9 cellular contexts compared by ENCODE assay signal in the genomic region with DNA sequence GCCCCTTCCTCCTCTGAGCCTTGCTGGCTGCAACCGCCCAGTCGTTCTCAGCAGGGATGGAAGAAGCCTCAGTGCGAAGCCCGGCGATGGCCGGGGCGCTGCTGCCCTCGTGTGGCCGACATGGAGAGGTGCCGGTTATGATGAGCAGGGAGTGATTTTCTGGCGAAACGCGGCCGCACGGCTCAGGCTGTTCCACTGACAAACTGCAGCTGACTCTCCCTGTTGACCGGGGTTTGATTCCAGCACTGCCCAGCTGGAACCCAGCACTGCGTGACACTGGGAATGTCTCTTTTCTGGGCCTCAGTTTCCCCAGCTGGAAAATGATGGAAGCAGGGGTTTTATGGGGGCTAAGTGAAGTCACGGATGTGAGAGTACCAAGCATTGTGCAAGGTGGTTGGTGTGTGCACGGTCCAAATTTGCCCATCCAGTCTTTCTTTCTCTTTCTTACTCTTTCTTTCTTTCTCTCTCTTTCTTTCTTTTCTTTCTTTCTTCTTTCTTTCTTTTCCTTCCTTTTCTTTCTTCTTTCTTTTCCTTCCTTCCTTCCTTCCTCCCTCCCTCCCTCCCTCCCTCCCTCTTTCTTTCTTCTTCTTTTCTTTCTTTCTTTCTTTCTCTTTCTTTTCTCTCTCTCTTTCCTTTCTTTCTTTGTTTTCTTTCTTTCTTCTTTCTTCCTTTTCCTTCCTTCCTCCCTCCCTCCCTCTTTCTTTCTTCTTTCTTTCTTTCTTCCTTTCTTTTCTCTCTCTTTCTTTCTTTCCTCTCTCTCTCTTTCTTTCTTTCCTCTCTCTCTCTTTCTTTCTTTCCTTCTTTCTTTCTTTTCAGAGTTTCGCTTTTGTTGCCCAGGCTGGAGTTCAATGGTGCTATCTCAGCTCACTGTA. TPM values are rescaled to one million over a fixed set of nuclear protein-coding genes. Genes with fewer than 3 reads are reported as not detected.
DNase-seq lines count a peak whose midpoint lies in the region; ATAC-seq and TF ChIP-seq lines count a peak whose summit lies in the region.
"Had no signal": no experiment of that assay in that cellular context is flagged by ENCODE, and none has a peak within 500 bp of the region (broad histone marks: within the 10 kb centered on the region; RNA-seq: fewer than 3 reads in every experiment).

No MANE protein-coding gene starts in this region.

- WGBS in liver: 9% methylated on average over 20 of the region's 20 CpGs

- no peaks in the 10 kb centered on the region for H3K9me3 Mint-ChIP-seq in CD8-positive, alpha-beta T cell
- H3K9me3 Mint-ChIP-seq: IgD-negative memory B cell had no signal

- no peaks in the 10 kb centered on the region for H3K36me3 Mint-ChIP-seq in CD8-positive, alpha-beta T cell

- no peaks in the 10 kb centered on the region for H3K36me3 ChIP-seq in CD8-positive, alpha-beta T cell (ENCODE audit: insufficient read depth, low read length)
- no peaks in the 10 kb centered on the region for H3K36me3 ChIP-seq in liver (ENCODE audit: control insufficient read depth in 4 of 4, insufficient read depth in 3 of 4, low read depth in 1 of 4, low read length in 3 of 4)

- H3K9ac ChIP-seq in liver (ENCODE audit: low read depth in 1 of 2, low read length in 2 of 2): no peak overlapping the region

- H3K27me3 ChIP-seq in CD8-positive, alpha-beta T cell (ENCODE audit: insufficient read depth, low read length): peaks cover 7% of the 10 kb centered on the region
- H3K27me3 ChIP-seq in liver (ENCODE audit: control insufficient read depth in 4 of 4, insufficient read depth in 4 of 4, low read length in 3 of 4): no peaks in the 10 kb centered on the region

- peak; percentile 98 to 99 for TF ChIP-seq RAD21 in liver (IDR thresholded peaks at IDR 0.05)

- no peak overlapping the region for H3K4me3 Mint-ChIP-seq in CD8-positive, alpha-beta T cell

- POLR2A ChIA-PET in CD8-positive, alpha-beta T cell (lab: Charles Lee): no interaction called here

- peak; percentile 58 for TF ChIP-seq CTCF in CD8-positive, alpha-beta T cell (IDR thresholded peaks at IDR 0.05)
- TF ChIP-seq CTCF in HFF-Myc (IDR thresholded peaks at IDR 0.05; ENCODE audit: low read depth, low read length, missing control alignments): peak; percentile 92
- peak; percentile 90 for TF ChIP-seq CTCF in coronary artery (IDR thresholded peaks at IDR 0.05)
- TF ChIP-seq CTCF in liver (IDR thresholded peaks at IDR 0.05; ENCODE audit: low read depth, low read length, missing input control): peak; percentile 95

- H3K9me3 ChIP-seq in CD8-positive, alpha-beta T cell (ENCODE audit: low read length): no peaks in the 10 kb centered on the region
- no peaks in the 10 kb centered on the region for H3K9me3 ChIP-seq in liver (ENCODE audit: control insufficient read depth in 4 of 4, low read length in 3 of 4)

- H3K27me3 Mint-ChIP-seq in CD8-positive, alpha-beta T cell (ENCODE audit: low read depth): peaks cover 18% of the 10 kb centered on the region

- peak; percentile 82 for ATAC-seq in CD8-positive, alpha-beta T cell
- ATAC-seq in HG03025 (IDR thresholded peaks at IDR 0.05; ENCODE audit: low FRiP score, unreplicated experiment): no peak

- CTCF ChIA-PET in CD8-positive, alpha-beta T cell (lab: Charles Lee): interaction anchor here (0.6 to 4.9 kb wide), 16 partner anchors 8 to 1240 kb away, joined by 3 to 43 read pairs (median 4); no protein-coding TSS in a partner anchor

- H3K4me1 Mint-ChIP-seq in CD8-positive, alpha-beta T cell (ENCODE audit: low read depth): peaks cover 7% of the 10 kb centered on the region

- intact Hi-C loops in CD8-positive, alpha-beta T cell (cut with DNase I, micrococcal nuclease): loop anchor here (1.0 to 2.0 kb wide), 3 partner anchors 39 to 155 kb away; no protein-coding TSS in a partner anchor

- no peak overlapping the region for H3K4me3 ChIP-seq in CD8-positive, alpha-beta T cell (ENCODE audit: low read depth, low read length)
- no peak overlapping the region for H3K4me3 ChIP-seq in HFF-Myc (replicated peaks; ENCODE audit: low read depth, low read length)
- no peak overlapping the region for H3K4me3 ChIP-seq in coronary artery
- no peak overlapping the region for H3K4me3 ChIP-seq in liver (ENCODE audit: low read depth in 1 of 3, low read length in 3 of 3)

- H3K27ac ChIP-seq in CD8-positive, alpha-beta T cell (ENCODE audit: low read depth, low read length): no peak overlapping the region
- H3K27ac ChIP-seq in coronary artery: no peak overlapping the region
- no peak overlapping the region for H3K27ac ChIP-seq in liver (ENCODE audit: low read depth in 1 of 2, low read length in 2 of 2)

- H3K27ac Mint-ChIP-seq in CD8-positive, alpha-beta T cell: no peak overlapping the region
- H3K27ac Mint-ChIP-seq: IgD-negative memory B cell had no signal

- DNase-seq in CD8-positive, alpha-beta T cell: peak; percentile 46 to 85 (median 70)
- peak; percentile 17 for DNase-seq in HFF-Myc (ENCODE audit: extremely low read depth, low read depth)
- peak; percentile 57 to 75 for DNase-seq in NCI-H524 (lab: John Stamatoyannopoulos, UW)
- DNase-seq in activated CD4-positive, alpha-beta T cell treated with anti-CD3 and anti-CD28 coated beads, Interleukin-2, amount 50 U/mL, for 1 hour: peak; percentile 69
- no peak for DNase-seq in coronary artery (ENCODE audit: low spot score)
- DNase-seq in stimulated activated CD4-positive, alpha-beta T cell treated with anti-CD3 and anti-CD28 coated beads, Interleukin-4, amount 100 ng/mL, for 48 hours (ENCODE audit: low read depth in 2 of 2): peak; percentile 61 to 66

- peaks cover 4% of the 10 kb centered on the region for H3K4me1 ChIP-seq in CD8-positive, alpha-beta T cell (ENCODE audit: insufficient read depth, low read length)
- H3K4me1 ChIP-seq in liver (ENCODE audit: control insufficient read depth in 4 of 4, insufficient read depth in 4 of 4, low read length in 3 of 4): peaks cover 6 to 23% (median 18%) of the 10 kb centered on the region in 4 donors

TF ChIP-seq in liver, 16 proteins besides CTCF, POLR2A, EP300 and RAD21:
- TF ChIP-seq HNF4A (conservative IDR thresholded peaks at IDR 0.05) (no peak), JUND (IDR thresholded peaks at IDR 0.05) (no peak)

RNA-seq across cellular contexts. Expression of a gene that starts 25.8 kb away (rescaled TPM):
- total RNA-seq in CD8-positive, alpha-beta T cell: not detected
- 1 to 10 TPM in 1 of 2 donors, under 1 TPM in 1; 0.89 to 3.3 TPM for total RNA-seq in liver
- 1 to 10 TPM; 4.9 to 6.5 TPM for polyA plus RNA-seq in liver
- polyA plus RNA-seq: IgD-negative memory B cell had no signal

RNA-seq across cellular contexts. Expression of a gene that starts 42.8 kb away (rescaled TPM):
- total RNA-seq in CD8-positive, alpha-beta T cell: not detected
- total RNA-seq in liver: under 1 TPM in 1 of 2 donors, not detected in 1; 0.08 TPM
- under 1 TPM; 0.07 to 0.46 TPM for polyA plus RNA-seq in liver
- polyA plus RNA-seq: IgD-negative memory B cell had no signal
